Comparison of ENCODE assay signal across 12 cellular contexts in genomic region chr5:122498163-122498562, GRCh38.
DNase-seq lines count a peak whose midpoint lies in the region; TF ChIP-seq lines count a peak whose summit lies in the region.
"Had no signal": no experiment of that assay in that cellular context is flagged by ENCODE, and none has a peak within 500 bp of the region (broad histone marks: within the 10 kb centered on the region; RNA-seq: fewer than 3 reads in every experiment).

No MANE protein-coding gene starts in this region.

- no peak overlapping the region for H3K27ac Mint-ChIP-seq in chondrocyte (ENCODE audit: unreplicated experiment)
- H3K27ac Mint-ChIP-seq: activated B cell treated with CpG ODN at 0.5 μM for 24 hours, immature natural killer cell had no signal

- H3K27ac ChIP-seq in mesenchymal stem cell (ENCODE audit: low read length, poor library complexity, severe bottlenecking) = no peak overlapping the region
- H3K27ac ChIP-seq: thoracic aorta had no signal

- no peak for DNase-seq in BJ (ENCODE audit: low read depth)
- peak; percentile 63 for DNase-seq in HT-29 (ENCODE audit: low spot score)
- DNase-seq in chondrocyte (ENCODE audit: low spot score) = no peak
- DNase-seq in mesenchymal stem cell = peak; percentile 13
- DNase-seq in stimulated activated CD8-positive, alpha-beta memory T cell treated with anti-CD3 and anti-CD28 coated beads, Interleukin-4, amount 100 ng/mL, for 48 hours = no peak
- no peak for DNase-seq in amniotic stem cell (lab: John Stamatoyannopoulos, UW)
- no peak for DNase-seq in erythroblast (lab: John Stamatoyannopoulos, UW)
- no peak for DNase-seq in HuH-7.5 (ENCODE audit: low spot score)
- DNase-seq: activated B cell treated with CpG ODN at 0.5 μM for 24 hours, aorta, immature natural killer cell had no signal

- no peak overlapping the region for H2AFZ ChIP-seq in mesenchymal stem cell (ENCODE audit: low read depth, low read length)

- H3K14ac ChIP-seq in mesenchymal stem cell (ENCODE audit: low read length in 2 of 2) = no peak overlapping the region

- no peak overlapping the region for H2BK5ac ChIP-seq in mesenchymal stem cell (ENCODE audit: low read depth, low read length, poor library complexity, severe bottlenecking)

- WGBS in mesenchymal stem cell = no CpG with 5 or more reads among the region's 2 CpGs

- no peak overlapping the region for H2BK15ac ChIP-seq in mesenchymal stem cell (ENCODE audit: low read depth, poor library complexity, severe bottlenecking)

- no peak overlapping the region for H3K4ac ChIP-seq in mesenchymal stem cell (ENCODE audit: low read depth in 1 of 2, low read length in 2 of 2)

- TF ChIP-seq POLR2A in erythroblast (IDR thresholded peaks at IDR 0.05; ENCODE audit: low read length) = no peak

- H3K4me3 ChIP-seq in BJ (ENCODE audit: low read depth, low read length) (no peak overlapping the region), mesenchymal stem cell (ENCODE audit: insufficient read depth in 1 of 2, low read depth in 1 of 2, low read length in 2 of 2) (no peak overlapping the region)
- H3K4me3 ChIP-seq: thoracic aorta had no signal

- no peaks in the 10 kb centered on the region for H3K9me3 ChIP-seq in mesenchymal stem cell (ENCODE audit: control insufficient read depth, low read length)
- H3K9me3 ChIP-seq: thoracic aorta had no signal

- no peaks in the 10 kb centered on the region for H3K36me3 ChIP-seq in BJ (ENCODE audit: control insufficient read depth, insufficient read depth, low read length)
- no peaks in the 10 kb centered on the region for H3K36me3 ChIP-seq in mesenchymal stem cell (ENCODE audit: control insufficient read depth in 1 of 2, insufficient read depth in 2 of 2, low read depth in 1 of 2, low read length in 2 of 2)
- H3K36me3 ChIP-seq: thoracic aorta had no signal

- no peak overlapping the region for H2AK5ac ChIP-seq in mesenchymal stem cell (ENCODE audit: low read length, severe bottlenecking)

- no peaks in the 10 kb centered on the region for H3K4me1 ChIP-seq in mesenchymal stem cell (ENCODE audit: control insufficient read depth, insufficient read depth, low read depth, low read length)

- H3K36me3 Mint-ChIP-seq in chondrocyte (ENCODE audit: low read depth) = no peaks in the 10 kb centered on the region
- H3K36me3 Mint-ChIP-seq: immature natural killer cell had no signal

- H2BK120ac ChIP-seq in mesenchymal stem cell (ENCODE audit: low read depth, low read length) = no peak overlapping the region

- no peak overlapping the region for H3K9ac ChIP-seq in mesenchymal stem cell (ENCODE audit: low read length)

- no peak overlapping the region for H3K23ac ChIP-seq in mesenchymal stem cell (ENCODE audit: low read length in 2 of 2)

- no peaks in the 10 kb centered on the region for H3K79me1 ChIP-seq in mesenchymal stem cell (replicated peaks; ENCODE audit: low read length, poor library complexity, severe bottlenecking)

- no peak overlapping the region for H4K91ac ChIP-seq in mesenchymal stem cell (ENCODE audit: low read length)

- no peaks in the 10 kb centered on the region for H3K9me3 Mint-ChIP-seq in chondrocyte (ENCODE audit: low read depth)
- H3K9me3 Mint-ChIP-seq: activated B cell treated with CpG ODN at 0.5 μM for 24 hours, immature natural killer cell had no signal

- no peak overlapping the region for H2BK12ac ChIP-seq in mesenchymal stem cell (ENCODE audit: low read length in 2 of 2)

- H3K4me2 ChIP-seq in mesenchymal stem cell (ENCODE audit: low read length, poor library complexity, severe bottlenecking) = no peak overlapping the region

- TF ChIP-seq CTCF in BJ (IDR thresholded peaks at IDR 0.05; ENCODE audit: insufficient read depth, low read depth, low read length) = peak; percentile 53
- peak; percentile 82 for TF ChIP-seq CTCF in chondrocyte (IDR thresholded peaks at IDR 0.05)

- peaks cover 32% of the 10 kb centered on the region for H3K4me1 Mint-ChIP-seq in chondrocyte (ENCODE audit: low read depth)
- H3K4me1 Mint-ChIP-seq: activated B cell treated with CpG ODN at 0.5 μM for 24 hours, immature natural killer cell had no signal

- peaks cover 1% of the 10 kb centered on the region for H3K27me3 Mint-ChIP-seq in chondrocyte (ENCODE audit: low read depth)

- H3K27me3 ChIP-seq in BJ (ENCODE audit: control insufficient read depth, insufficient read depth, low read length) = no peaks in the 10 kb centered on the region
- peaks cover 0 to 9% of the 10 kb centered on the region in 2 experiments for H3K27me3 ChIP-seq in mesenchymal stem cell (ENCODE audit: control insufficient read depth in 1 of 2, insufficient read depth in 1 of 2, low read length in 2 of 2)

- no peak overlapping the region for H3K18ac ChIP-seq in mesenchymal stem cell (ENCODE audit: low read depth in 1 of 2, low read length in 2 of 2)

- H3K4me3 Mint-ChIP-seq in chondrocyte (ENCODE audit: unreplicated experiment) = no peak overlapping the region
- H3K4me3 Mint-ChIP-seq: activated B cell treated with CpG ODN at 0.5 μM for 24 hours, immature natural killer cell had no signal

- CTCF ChIA-PET in BJ (lab: Yijun Ruan, JAX) = interaction anchor here (0.8 to 1.6 kb wide), 3 partner anchors 30 to 303 kb away, joined by 3 to 4 read pairs (median 4); no protein-coding TSS in a partner anchor

- POLR2A ChIA-PET in BJ (lab: Charles Lee) = no interaction called here

- H4K8ac ChIP-seq in mesenchymal stem cell (ENCODE audit: low read length) = no peak overlapping the region

Comparison
In these comparisons a context has a peak if more than half of its experiments do, and no peak if none do; other contexts are left out.
1. DNase-seq: peak in HT-29 (single experiment) and mesenchymal stem cell (single experiment); none in BJ (single experiment), chondrocyte (single experiment), stimulated activated CD8-positive, alpha-beta memory T cell treated with anti-CD3 and anti-CD28 coated beads, Interleukin-4, amount 100 ng/mL, for 48 hours (single experiment), amniotic stem cell (single experiment), erythroblast (0 of 2) and HuH-7.5 (single experiment).